1 cellular context compared by ENCODE assay signal in genomic region chr18:1595165-1595564, GRCh38.
TF ChIP-seq lines count a peak whose summit lies in the region.

No MANE protein-coding gene starts in this region.

TF ChIP-seq in K562, 482 proteins besides CTCF, POLR2A, EP300 and RAD21 (continued from another document):
- TF ChIP-seq NFRKB (IDR thresholded peaks at IDR 0.05; ENCODE audit: low read depth) (no peak), ZNF239 (CRISPR knock-in tag; IDR thresholded peaks at IDR 0.05) (no peak), MAFG (tag; conservative IDR thresholded peaks at IDR 0.05) (peak; percentile 88), EP400 (IDR thresholded peaks at IDR 0.05) (no peak), ZNF316 (IDR thresholded peaks at IDR 0.05) (peak; percentile 94), ZSCAN32 (CRISPR knock-in tag; IDR thresholded peaks at IDR 0.05) (no peak), MCM7 (IDR thresholded peaks at IDR 0.05) (no peak), MAFF (IDR thresholded peaks at IDR 0.05; ENCODE audit: low read length) (peak; percentile 96), E2F3 (CRISPR knock-in tag; IDR thresholded peaks at IDR 0.05) (no peak), SRSF1 (IDR thresholded peaks at IDR 0.05; ENCODE audit: low read depth, low read length) (no peak), TSHZ1 (CRISPR knock-in tag; IDR thresholded peaks at IDR 0.05) (no peak)
